ENCODE assay signal across 25 cellular contexts in genomic region chr2:212030709-212031108, GRCh38.
"Had no signal": no experiment of that assay in that cellular context is flagged by ENCODE, and none has a peak within 500 bp of the region (broad histone marks: within the 10 kb centered on the region; RNA-seq: fewer than 3 reads in every experiment).

No MANE protein-coding gene starts in this region.

- FAIRE-seq: urothelium cell line had no signal

- H3K27me3 ChIP-seq: body of pancreas, cardiac muscle cell, left lung, neutrophil, sigmoid colon, transverse colon had no signal

- H3K4me3 ChIP-seq: body of pancreas, cardiac muscle cell, left lung, sigmoid colon, smooth muscle cell, transverse colon had no signal

- H3K4me1 Mint-ChIP-seq: activated B cell treated with CpG ODN at 0.5 μM for 24 hours; activated naive CD8-positive, alpha-beta T cell treated with anti-CD3 and anti-CD28 coated beads for 36 hours; immature natural killer cell; natural killer cell; stimulated activated naive B cell treated with anti-CD40 and anti-IgM and Interleukin-4, amounts not matched to agents 10 μg/mL and 1 μg/mL and 100 μg/mL, for 72 hours had no signal

- H3K9me3 Mint-ChIP-seq: activated B cell treated with CpG ODN at 0.5 μM for 24 hours; activated T-cell treated with anti-CD3 and anti-CD28 coated beads, Interleukin-2, amount 50 U/mL, for 4 hours; stimulated activated naive B cell treated with anti-CD40 and anti-IgM and Interleukin-4, amounts not matched to agents 10 μg/mL and 1 μg/mL and 100 μg/mL, for 72 hours had no signal

- H3K36me3 Mint-ChIP-seq: activated naive CD8-positive, alpha-beta T cell treated with anti-CD3 and anti-CD28 coated beads for 36 hours; immature natural killer cell; natural killer cell; stimulated activated naive B cell treated with anti-CD40 and anti-IgM and Interleukin-4, amounts not matched to agents 10 μg/mL and 1 μg/mL and 100 μg/mL, for 72 hours had no signal

- DNase-seq: activated B cell treated with CpG ODN at 0.5 μM for 24 hours; activated CD4-positive, alpha-beta T cell treated with anti-CD3 and anti-CD28 coated beads for 4 hours; activated CD4-positive, alpha-beta T cell treated with anti-CD3 and anti-CD28 coated beads, Interleukin-2, amount 50 U/mL, for 48 hours; activated CD8-positive, alpha-beta memory T cell treated with anti-CD3 and anti-CD28 coated beads, Interleukin-2, amount 50 U/mL, for 48 hours; activated naive CD4-positive, alpha-beta T cell treated with Interleukin-2 at 50 U/mL for 16 hours; activated naive CD8-positive, alpha-beta T cell treated with anti-CD3 and anti-CD28 coated beads for 36 hours; activated T-cell treated with anti-CD3 and anti-CD28 coated beads, Interleukin-2, amount 50 U/mL, for 4 hours; amniotic stem cell; body of pancreas; dermis blood vessel endothelial cell; effector CD8-positive, alpha-beta T cell; foreskin melanocyte; immature natural killer cell; left lung; midbrain; natural killer cell; sigmoid colon; stimulated activated CD4-positive, alpha-beta T cell treated with anti-CD3 and anti-CD28 coated beads, Interleukin-15, amount 100 ng/mL, for 24 hours; stimulated activated naive B cell treated with anti-CD40 and anti-IgM and Interleukin-4, amounts not matched to agents 10 μg/mL and 1 μg/mL and 100 μg/mL, for 72 hours; T-helper 9 cell; transverse colon had no signal

- H3K27ac Mint-ChIP-seq: activated B cell treated with CpG ODN at 0.5 μM for 24 hours; activated naive CD8-positive, alpha-beta T cell treated with anti-CD3 and anti-CD28 coated beads for 36 hours; immature natural killer cell; natural killer cell; stimulated activated naive B cell treated with anti-CD40 and anti-IgM and Interleukin-4, amounts not matched to agents 10 μg/mL and 1 μg/mL and 100 μg/mL, for 72 hours had no signal

- H3K9me3 ChIP-seq: body of pancreas, left lung, neutrophil, sigmoid colon, transverse colon had no signal

- H3K36me3 ChIP-seq: cardiac muscle cell, left lung, neutrophil, sigmoid colon, transverse colon had no signal

- H3K4me3 Mint-ChIP-seq: activated B cell treated with CpG ODN at 0.5 μM for 24 hours; activated naive CD8-positive, alpha-beta T cell treated with anti-CD3 and anti-CD28 coated beads for 36 hours; activated T-cell treated with anti-CD3 and anti-CD28 coated beads, Interleukin-2, amount 50 U/mL, for 4 hours; immature natural killer cell; natural killer cell; stimulated activated naive B cell treated with anti-CD40 and anti-IgM and Interleukin-4, amounts not matched to agents 10 μg/mL and 1 μg/mL and 100 μg/mL, for 72 hours had no signal

- H3K27me3 Mint-ChIP-seq: activated B cell treated with CpG ODN at 0.5 μM for 24 hours; activated naive CD8-positive, alpha-beta T cell treated with anti-CD3 and anti-CD28 coated beads for 36 hours; stimulated activated naive B cell treated with anti-CD40 and anti-IgM and Interleukin-4, amounts not matched to agents 10 μg/mL and 1 μg/mL and 100 μg/mL, for 72 hours had no signal

- H3K4me1 ChIP-seq: body of pancreas, left lung, transverse colon had no signal

- H3K27ac ChIP-seq: body of pancreas, cardiac muscle cell, left lung, neutrophil, sigmoid colon, transverse colon had no signal
